Comparison of ENCODE assay signal across 31 cellular contexts in genomic region chr18:70216788-70217187, GRCh38.
"Had no signal": no experiment of that assay in that cellular context is flagged by ENCODE, and none has a peak within 500 bp of the region (broad histone marks: within the 10 kb centered on the region; RNA-seq: fewer than 3 reads in every experiment).

No MANE protein-coding gene starts in this region.

- H3K27me3 ChIP-seq: adrenal gland, esophagus muscularis mucosa, gastroesophageal sphincter had no signal

- H3K9me3 ChIP-seq: adrenal gland, body of pancreas, esophagus muscularis mucosa, gastroesophageal sphincter, heart right ventricle had no signal

- ATAC-seq: activated CD4-positive, CD25-positive, alpha-beta regulatory T cell treated with anti-CD3 and anti-CD28 coated beads, Interleukin-2, amount 50 U/mL, for 24 hours; activated CD8-positive, alpha-beta memory T cell treated with anti-CD3 and anti-CD28 coated beads, Interleukin-2, amount 10 ng/mL, durations not matched to agents 7 days and 5 days; activated CD8-positive, alpha-beta T cell treated with anti-CD3 and anti-CD28 coated beads, Interleukin-2, amount 10 ng/mL, durations not matched to agents 7 days and 5 days; activated naive CD8-positive, alpha-beta T cell treated with anti-CD3 and anti-CD28 coated beads, Interleukin-2, amount 50 U/mL, for 24 hours; body of pancreas; effector memory CD8-positive, alpha-beta T cell; gastroesophageal sphincter; heart right ventricle; T-helper 17 cell had no signal

- H3K36me3 ChIP-seq: adrenal gland, esophagus muscularis mucosa, gastroesophageal sphincter, heart right ventricle, WERI-Rb-1 had no signal

- DNase-seq: activated B cell treated with CpG ODN at 0.5 μM for 24 hours; activated CD4-positive, alpha-beta memory T cell treated with anti-CD3 and anti-CD28 coated beads for 36 hours; activated CD4-positive, alpha-beta T cell treated with anti-CD3 and anti-CD28 coated beads for 48 hours; activated CD8-positive, alpha-beta memory T cell treated with anti-CD3 and anti-CD28 coated beads, Interleukin-2, amount 10 ng/mL, durations not matched to agents 7 days and 5 days; activated CD8-positive, alpha-beta memory T cell treated with anti-CD3 and anti-CD28 coated beads, Interleukin-2, amount 50 U/mL, for 4 hours; activated CD8-positive, alpha-beta T cell treated with anti-CD3 and anti-CD28 coated beads, Interleukin-2, amount 10 ng/mL, durations not matched to agents 7 days and 5 days; activated effector memory CD4-positive, alpha-beta T cell treated with anti-CD3 and anti-CD28 coated beads, Interleukin-2, amount 50 U/mL, for 16 hours; activated naive CD4-positive, alpha-beta T cell treated with anti-CD3 and anti-CD28 coated beads for 36 hours; activated naive CD8-positive, alpha-beta T cell treated with anti-CD3 and anti-CD28 coated beads for 36 hours; activated naive CD8-positive, alpha-beta T cell treated with anti-CD3 and anti-CD28 coated beads, Interleukin-2, amount 50 U/mL, for 24 hours; activated T-cell treated with anti-CD3 and anti-CD28 coated beads, Interleukin-2, amount 50 U/mL, for 1 hour; activated T-cell treated with anti-CD3 and anti-CD28 coated beads, Interleukin-2, amount 50 U/mL, for 48 hours; adrenal gland; amygdala; aorta; body of pancreas; caudate nucleus; cortex of kidney; dermis blood vessel endothelial cell; effector CD4-positive, alpha-beta T cell; effector memory CD8-positive, alpha-beta T cell; erythroblast; foreskin melanocyte; heart right ventricle; T-helper 1 cell; T-helper 17 cell; T1000; WERI-Rb-1 had no signal

- H3K4me3 ChIP-seq: adrenal gland, body of pancreas, esophagus muscularis mucosa, gastroesophageal sphincter, heart right ventricle had no signal

- H3K4me1 ChIP-seq: adrenal gland, body of pancreas, esophagus muscularis mucosa, gastroesophageal sphincter had no signal

- H3K27ac ChIP-seq: adrenal gland, body of pancreas, esophagus muscularis mucosa, gastroesophageal sphincter, heart right ventricle, WERI-Rb-1 had no signal
